In genomic region chr10:27679369-27679897, GRCh38 we compare ENCODE assay signal across 25 cellular contexts.
DNase-seq lines count a peak whose midpoint lies in the region; ATAC-seq and TF ChIP-seq lines count a peak whose summit lies in the region.
"Had no signal": no experiment of that assay in that cellular context is flagged by ENCODE, and none has a peak within 500 bp of the region (broad histone marks: within the 10 kb centered on the region; RNA-seq: fewer than 3 reads in every experiment).

No MANE protein-coding gene starts in this region.

- H3K4me1 Mint-ChIP-seq in osteocyte (ENCODE audit: unreplicated experiment), result peaks cover 12% of the 10 kb centered on the region

- H3K4me1 ChIP-seq in cardiac muscle cell (ENCODE audit: low read depth) (peaks cover 30% of the 10 kb centered on the region), left ventricle myocardium inferior (peaks cover 7% of the 10 kb centered on the region), mesodermal cell (ENCODE audit: control insufficient read depth, insufficient read depth, low read length, poor library complexity, severe bottlenecking) (no peaks in the 10 kb centered on the region), tibial artery (peaks cover 0 to 38% (median 15%) of the 10 kb centered on the region in 4 donors)
- H3K4me1 ChIP-seq: BLaER1 had no signal

- in situ Hi-C loops in G401 (cut with HindIII; ENCODE audit: low sequenced_read_pairs), result no loop called here

- H3K27me3 ChIP-seq in cardiac muscle cell (no peaks in the 10 kb centered on the region), left ventricle myocardium inferior (ENCODE audit: low read depth) (no peaks in the 10 kb centered on the region), tibial artery (no peaks in the 10 kb centered on the region)
- H3K27me3 ChIP-seq: BLaER1 had no signal

- intact Hi-C loops in left ventricle myocardium inferior (cut with micrococcal nuclease), result no loop called here
- intact Hi-C loops in tibial artery (cut with DNase I; ENCODE audit: low total_unique reads), result no loop called here

- peak overlapping the region; percentile 8 for H3K27ac Mint-ChIP-seq in osteocyte (ENCODE audit: unreplicated experiment)
- H3K27ac Mint-ChIP-seq: CD4-positive, alpha-beta T cell had no signal

- no peak overlapping the region for H3K4me3 Mint-ChIP-seq in osteocyte (ENCODE audit: unreplicated experiment)
- H3K4me3 Mint-ChIP-seq: CD4-positive, alpha-beta T cell had no signal

- no peaks in the 10 kb centered on the region for H3K9me3 Mint-ChIP-seq in osteocyte (ENCODE audit: unreplicated experiment)
- H3K9me3 Mint-ChIP-seq: CD4-positive, alpha-beta T cell had no signal

- WGBS in mesodermal cell (ENCODE audit: insufficient coverage in 2 of 2), 2 experiments, result 84 to 88% methylated on average over 4 of the region's 5 CpGs

- no peaks in the 10 kb centered on the region for H3K9me3 ChIP-seq in cardiac muscle cell (ENCODE audit: low read depth)
- no peaks in the 10 kb centered on the region for H3K9me3 ChIP-seq in left ventricle myocardium inferior (replicated peaks)
- no peaks in the 10 kb centered on the region for H3K9me3 ChIP-seq in mesodermal cell (ENCODE audit: control insufficient read depth, low read length)
- no peaks in the 10 kb centered on the region for H3K9me3 ChIP-seq in tibial artery
- H3K9me3 ChIP-seq: BLaER1 had no signal

- H3K36me3 ChIP-seq in cardiac muscle cell (no peaks in the 10 kb centered on the region), left ventricle myocardium inferior (no peaks in the 10 kb centered on the region), mesodermal cell (ENCODE audit: control insufficient read depth, insufficient read depth, low read length) (no peaks in the 10 kb centered on the region), tibial artery (no peaks in the 10 kb centered on the region)
- H3K36me3 ChIP-seq: BLaER1 had no signal

- no peak for ATAC-seq in SK-N-SH treated with all-trans-retinoic acid at 6 μM for 48 hours
- ATAC-seq: HepG2 had no signal

- DNase-seq in cardiac muscle cell (ENCODE audit: low read depth in 1 of 2, low spot score in 1 of 2) (peak in 1 of 2 donors; percentile 53), left ventricle myocardium inferior (no peak), osteocyte (ENCODE audit: extremely low spot score, unreplicated experiment) (no peak), tibial artery (no peak), G401 (ENCODE audit: low spot score) (no peak), middle frontal gyrus (ENCODE audit: extremely low spot score, low spot score) (no peak)
- DNase-seq: ACHN; CD4-positive, alpha-beta T cell; COR-L47; DMS79 treated with DMSO at 0.1 percent for 48 hours; KBM-7; MM.1S; NCI-H1048; NCI-H1417 treated with DMSO at 0.1 percent for 48 hours; NCI-H187; NCI-H2107; NCI-H446 treated with DMSO at 0.1 percent for 48 hours; NCI-H526 treated with DMSO at 0.1 percent for 48 hours; OCI-M1 had no signal

- H3K4me3 ChIP-seq in cardiac muscle cell (no peak overlapping the region), left ventricle myocardium inferior (no peak overlapping the region), mesodermal cell (ENCODE audit: extremely low read depth, insufficient read depth, low read length, poor library complexity, severe bottlenecking) (no peak overlapping the region), tibial artery (peak overlapping the region in 1 of 2 donors; percentile 3)
- H3K4me3 ChIP-seq: BLaER1 had no signal

- H3K36me3 Mint-ChIP-seq in osteocyte (ENCODE audit: unreplicated experiment), result peaks cover 6% of the 10 kb centered on the region

- TF ChIP-seq CTCF in cardiac muscle cell (IDR thresholded peaks at IDR 0.05; ENCODE audit: low read depth, low read length), result no peak
- TF ChIP-seq CTCF in left ventricle myocardium inferior (IDR thresholded peaks at IDR 0.05; ENCODE audit: borderline replicate concordance), result no peak
- no peak for TF ChIP-seq CTCF in osteocyte (IDR thresholded peaks at IDR 0.05)
- no peak for TF ChIP-seq CTCF in tibial artery (IDR thresholded peaks at IDR 0.05)

- H3K27ac ChIP-seq in cardiac muscle cell (peak overlapping the region; percentile 95), left ventricle myocardium inferior (replicated peaks) (no peak overlapping the region), mesodermal cell (ENCODE audit: low read depth, low read length, severe bottlenecking) (peak overlapping the region; percentile 76), tibial artery (peak overlapping the region; percentile 39 to 66)
- H3K27ac ChIP-seq: 22Rv1, BLaER1, HL-60 had no signal

- no peaks in the 10 kb centered on the region for H3K27me3 Mint-ChIP-seq in osteocyte (ENCODE audit: unreplicated experiment)

TF ChIP-seq in SK-N-SH treated with all-trans-retinoic acid at 6 μM for 48 hours, 23 proteins besides CTCF, POLR2A, EP300 and RAD21 (continues in another document):
- TF ChIP-seq PATZ1 (CRISPR knock-in tag; IDR thresholded peaks at IDR 0.05; ENCODE audit: borderline replicate concordance) (no peak), ESRRG (CRISPR knock-in tag; IDR thresholded peaks at IDR 0.05) (no peak), CREB5 (CRISPR knock-in tag; IDR thresholded peaks at IDR 0.05; ENCODE audit: low read depth) (no peak), SNAI2 (CRISPR knock-in tag; IDR thresholded peaks at IDR 0.05) (no peak), ZNF565 (CRISPR knock-in tag; conservative IDR thresholded peaks at IDR 0.05; ENCODE audit: low read depth) (no peak), TSHZ2 (CRISPR knock-in tag; IDR thresholded peaks at IDR 0.05) (no peak), OSR1 (CRISPR knock-in tag; IDR thresholded peaks at IDR 0.05) (no peak), PPARA (CRISPR knock-in tag; IDR thresholded peaks at IDR 0.05; ENCODE audit: borderline replicate concordance) (no peak), GLIS3 (CRISPR knock-in tag; IDR thresholded peaks at IDR 0.05) (no peak), TCF4 (CRISPR knock-in tag; IDR thresholded peaks at IDR 0.05; ENCODE audit: borderline replicate concordance) (no peak)
- TF ChIP-seq, protein P1, sequence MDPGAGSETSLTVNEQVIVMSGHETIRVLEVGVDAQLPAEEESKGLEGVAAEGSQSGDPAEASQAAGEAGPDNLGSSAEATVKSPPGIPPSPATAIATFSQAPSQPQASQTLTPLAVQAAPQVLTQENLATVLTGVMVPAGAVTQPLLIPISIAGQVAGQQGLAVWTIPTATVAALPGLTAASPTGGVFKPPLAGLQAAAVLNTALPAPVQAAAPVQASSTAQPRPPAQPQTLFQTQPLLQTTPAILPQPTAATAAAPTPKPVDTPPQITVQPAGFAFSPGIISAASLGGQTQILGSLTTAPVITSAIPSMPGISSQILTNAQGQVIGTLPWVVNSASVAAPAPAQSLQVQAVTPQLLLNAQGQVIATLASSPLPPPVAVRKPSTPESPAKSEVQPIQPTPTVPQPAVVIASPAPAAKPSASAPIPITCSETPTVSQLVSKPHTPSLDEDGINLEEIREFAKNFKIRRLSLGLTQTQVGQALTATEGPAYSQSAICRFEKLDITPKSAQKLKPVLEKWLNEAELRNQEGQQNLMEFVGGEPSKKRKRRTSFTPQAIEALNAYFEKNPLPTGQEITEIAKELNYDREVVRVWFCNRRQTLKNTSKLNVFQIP (CRISPR knock-in tag; IDR thresholded peaks at IDR 0.05; ENCODE audit: borderline replicate concordance, low read depth), result no peak
